In genomic region chr7:95871078-95871848, GRCh38 we compare ENCODE assay signal across 8 cellular contexts.
DNase-seq lines count a peak whose midpoint lies in the region; ATAC-seq, FAIRE-seq and TF ChIP-seq lines count a peak whose summit lies in the region.

No MANE protein-coding gene starts in this region.

- no peak overlapping the region for H3K27ac ChIP-seq in C4-2B
- no peak overlapping the region for H3K27ac ChIP-seq in OCI-LY3 (ENCODE audit: low read length)

- peak overlapping the region; percentile 83; the same call in 1 of the 2 replicates for H2AFZ ChIP-seq in OCI-LY3 (ENCODE audit: low read depth, low read length)

- no peak overlapping the region for H3K4me3 ChIP-seq in Jurkat, Clone E6-1 (ENCODE audit: low read length)
- H3K4me3 ChIP-seq in OCI-LY3 (ENCODE audit: low read length): peak overlapping the region; percentile 39; the same call in 1 of the 2 replicates

- H3K4me1 ChIP-seq in OCI-LY3 (ENCODE audit: low read length): peaks cover 29% of the 10 kb centered on the region

- H3K9me3 ChIP-seq in OCI-LY3 (ENCODE audit: insufficient read depth, low read length): no peaks in the 10 kb centered on the region

- no peaks in the 10 kb centered on the region for H3K27me3 ChIP-seq in OCI-LY3 (ENCODE audit: low read depth, low read length)

- no peak overlapping the region for H3K9ac ChIP-seq in OCI-LY3 (ENCODE audit: low read length)

- peak overlapping the region; percentile 59 for H3K4me2 ChIP-seq in OCI-LY3 (ENCODE audit: low read length)

- TF ChIP-seq CTCF in C4-2B (conservative IDR thresholded peaks at IDR 0.05) (peak; percentile 93), OCI-LY3 (IDR thresholded peaks at IDR 0.05; ENCODE audit: low read depth, low read length) (peak; percentile 83)

- ATAC-seq in GM18867 (IDR thresholded peaks at IDR 0.05; ENCODE audit: unreplicated experiment): peak; percentile 44
- ATAC-seq in HG02852 (IDR thresholded peaks at IDR 0.05; ENCODE audit: unreplicated experiment): no peak
- no peak for ATAC-seq in HG02571 (IDR thresholded peaks at IDR 0.05; ENCODE audit: unreplicated experiment)

- FAIRE-seq in endometrium (lab: Jason Lieb, UNC): peak; percentile 70

- no peaks in the 10 kb centered on the region for H3K36me3 ChIP-seq in OCI-LY3 (replicated peaks; ENCODE audit: low read depth, low read length)

- DNase-seq in Jurkat, Clone E6-1 (ENCODE audit: low read depth, low spot score): peak; percentile 39
- peak; percentile 48 for DNase-seq in mucosa of gallbladder (ENCODE audit: low spot score)

- H3K79me2 ChIP-seq in OCI-LY3 (ENCODE audit: low read length): no peaks in the 10 kb centered on the region

- no peaks in the 10 kb centered on the region for H4K20me1 ChIP-seq in OCI-LY3 (ENCODE audit: insufficient read depth, low read length)
